ENCODE assay signal across 8 cellular contexts in the genomic region with DNA sequence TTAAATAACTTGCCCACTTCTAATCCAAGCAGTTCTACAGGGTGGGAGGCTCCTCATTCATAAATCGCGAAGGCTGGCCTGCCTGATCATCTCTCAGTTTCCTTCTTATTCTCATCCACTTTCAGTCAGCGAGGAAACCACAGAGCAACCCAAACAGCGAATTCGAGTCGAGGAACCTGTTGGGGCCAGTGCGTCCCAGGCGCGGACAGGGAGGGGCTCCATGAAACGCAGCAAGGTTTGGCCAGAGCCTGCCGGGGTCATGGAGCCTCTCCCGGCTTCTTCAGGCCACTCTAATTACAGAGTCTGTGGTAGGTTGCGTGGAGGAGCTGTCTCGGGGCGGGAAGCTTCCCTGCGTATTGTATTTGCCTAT. TPM values are rescaled to one million over a fixed set of nuclear protein-coding genes. Genes with fewer than 3 reads are reported as not detected.
DNase-seq lines count a peak whose midpoint lies in the region; ATAC-seq and TF ChIP-seq lines count a peak whose summit lies in the region.

No MANE protein-coding gene starts in this region.

- DNase-seq in BJ (ENCODE audit: low read depth) (no peak), T-helper 17 cell (no peak), neural crest cell (ENCODE audit: low read depth, low spot score) (no peak), NOMO-1 treated with DMSO at 0.1 percent for 48 hours (lab: John Stamatoyannopoulos, UW; ENCODE audit: unreplicated experiment) (no peak), NCI-H2081 treated with DMSO at 0.1 percent for 48 hours (lab: John Stamatoyannopoulos, UW) (no peak)

- CTCF ChIA-PET in BJ (lab: Yijun Ruan, JAX) = interaction anchor here (1.0 to 2.0 kb wide), 5 partner anchors 11 to 148 kb away, joined by 3 to 8 read pairs (median 3); no protein-coding TSS in a partner anchor

- H3K27me3 Mint-ChIP-seq in T-helper 17 cell = peaks cover 32% of the 10 kb centered on the region
- H3K27me3 Mint-ChIP-seq in neural crest cell (ENCODE audit: low read depth) = peaks cover 41% of the 10 kb centered on the region

- no peaks in the 10 kb centered on the region for H3K9me3 Mint-ChIP-seq in neural crest cell

- no peaks in the 10 kb centered on the region for H3K27me3 ChIP-seq in BJ (ENCODE audit: control insufficient read depth, insufficient read depth, low read length)

- H3K4me3 Mint-ChIP-seq in T-helper 17 cell (peak overlapping the region; percentile 97), neural crest cell (peak overlapping the region; percentile 93)

- TF ChIP-seq CTCF in BJ (IDR thresholded peaks at IDR 0.05; ENCODE audit: insufficient read depth, low read depth, low read length) (no peak), neural crest cell (conservative IDR thresholded peaks at IDR 0.05) (no peak)

- no peaks in the 10 kb centered on the region for H3K9me3 ChIP-seq in T-helper 17 cell (ENCODE audit: control insufficient read depth, low read length, poor library complexity, severe bottlenecking)

- POLR2A ChIA-PET in BJ (lab: Charles Lee) = interaction anchor here (1.0 kb wide), 1 partner anchor 116 kb away, joined by 4 read pairs; no protein-coding TSS in a partner anchor

- peaks cover 20% of the 10 kb centered on the region for H3K4me1 Mint-ChIP-seq in T-helper 17 cell
- H3K4me1 Mint-ChIP-seq in neural crest cell = peaks cover 27% of the 10 kb centered on the region

- ATAC-seq in GM21737 (IDR thresholded peaks at IDR 0.05; ENCODE audit: unreplicated experiment) = peak; percentile 3
- no peak for ATAC-seq in T-helper 17 cell
- ATAC-seq in esophagus mucosa = peak; percentile 50
- no peak for ATAC-seq in HG03457 (IDR thresholded peaks at IDR 0.05; ENCODE audit: unreplicated experiment)

- no peaks in the 10 kb centered on the region; the same call in 1 of the 2 replicates for H3K36me3 ChIP-seq in BJ (ENCODE audit: control insufficient read depth, insufficient read depth, low read length)

- H3K27ac Mint-ChIP-seq in T-helper 17 cell (peak overlapping the region; percentile 88), neural crest cell (ENCODE audit: unreplicated experiment) (peak overlapping the region; percentile 98)

- peaks cover 2% of the 10 kb centered on the region for H3K36me3 Mint-ChIP-seq in T-helper 17 cell (ENCODE audit: low read depth)
- H3K36me3 Mint-ChIP-seq in neural crest cell (ENCODE audit: low read depth) = no peaks in the 10 kb centered on the region

- H3K4me3 ChIP-seq in BJ (ENCODE audit: low read depth, low read length) = peak overlapping the region; percentile 78

RNA-seq across cellular contexts. Expression of a gene that starts 0.7 kb away (rescaled TPM):
- 3.8 and 6.1 TPM in 2 replicates for polyA plus RNA-seq in BJ (2011; rRNA removed)
- 18.7 and 27.1 TPM in 2 replicates for polyA minus RNA-seq in BJ (2011; rRNA and poly(A)+ RNA removed)
- total RNA-seq in T-helper 17 cell (1 to 10 TPM in 1 of 2 donors, under 1 TPM in 1; 0.96 to 1.3 TPM), esophagus mucosa (17.0 TPM), neural crest cell (14.1 and 15.5 TPM in 2 replicates)

Comparison
In these comparisons a context has a peak if more than half of its experiments do, and no peak if none do; other contexts are left out.
1. ATAC-seq: peak in GM21737 (single experiment) and esophagus mucosa (single experiment); none in T-helper 17 cell (single experiment) and HG03457 (single experiment).